In genomic region chr2:216877085-216877484, GRCh38 we compare ENCODE assay signal across 19 cellular contexts. TPM values are rescaled to one million over a fixed set of nuclear protein-coding genes. Genes with fewer than 3 reads are reported as not detected.
A peak's percentile ranks its signal among the peaks of the same experiment; 100 is the strongest.
DNase-seq lines count a peak whose midpoint lies in the region; TF ChIP-seq lines count a peak whose summit lies in the region.
"Had no signal": no experiment of that assay in that cellular context is flagged by ENCODE, and none has a peak within 500 bp of the region (broad histone marks: within the 10 kb centered on the region; RNA-seq: fewer than 3 reads in every experiment).

No MANE protein-coding gene starts in this region.

- no peak overlapping the region for H3K27ac ChIP-seq in C4-2B
- H3K27ac ChIP-seq: cardiac muscle cell, SK-N-MC had no signal

- H3K4me3 ChIP-seq in fibroblast of villous mesenchyme (ENCODE audit: low read depth, low read length): no peak overlapping the region
- H3K4me3 ChIP-seq: cardiac muscle cell, SK-N-MC had no signal

- peak; percentile 22; the same call in 1 of the 2 replicates for TF ChIP-seq CTCF in C4-2B (conservative IDR thresholded peaks at IDR 0.05)
- peak; percentile 32 for TF ChIP-seq CTCF in fibroblast of villous mesenchyme (IDR thresholded peaks at IDR 0.05; ENCODE audit: insufficient read depth, low read depth, low read length)

- DNase-seq in HT-29 (ENCODE audit: low spot score) (peak; percentile 9), amniotic epithelial cell (ENCODE audit: low read depth) (peak; percentile 5), fibroblast of villous mesenchyme (ENCODE audit: low read depth) (no peak), NCI-H1436 (lab: John Stamatoyannopoulos, UW) (no peak), NCI-H2029 treated with DMSO at 0.1 percent for 48 hours (lab: John Stamatoyannopoulos, UW) (no peak), NCI-H69 (lab: John Stamatoyannopoulos, UW) (no peak), NCI-H1417 treated with DMSO at 0.1 percent for 48 hours (lab: John Stamatoyannopoulos, UW) (no peak)
- DNase-seq: activated naive CD8-positive, alpha-beta T cell treated with anti-CD3 and anti-CD28 coated beads for 36 hours; activated T-cell treated with anti-CD3 and anti-CD28 coated beads, Interleukin-2, amount 50 U/mL, for 24 hours; DMS153; H7; immature natural killer cell; IMR-90; nephron progenitor cell; retina had no signal

RNA-seq across cellular contexts. Expression of gene TNP1, which starts 17.2 kb away (rescaled TPM):
- not detected in 2 replicates for total RNA-seq in HT-29 (2014; rRNA removed; shearing (Covaris generic))
- total RNA-seq in fibroblast of villous mesenchyme: not detected in 2 replicates
- total RNA-seq: activated naive CD8-positive, alpha-beta T cell treated with anti-CD3 and anti-CD28 coated beads for 36 hours; B cell; cardiac muscle cell; H7; IMR-90 had no signal

Comparison
In these comparisons a context has a peak if more than half of its experiments do, and no peak if none do; other contexts are left out.
1. DNase-seq: peak in HT-29 (single experiment) and amniotic epithelial cell (single experiment); none in fibroblast of villous mesenchyme (single experiment), NCI-H1436 (single experiment), NCI-H2029 treated with DMSO at 0.1 percent for 48 hours (single experiment), NCI-H69 (single experiment) and NCI-H1417 treated with DMSO at 0.1 percent for 48 hours (single experiment).